Comparison of ENCODE assay signal across 9 cellular contexts in the genomic region with DNA sequence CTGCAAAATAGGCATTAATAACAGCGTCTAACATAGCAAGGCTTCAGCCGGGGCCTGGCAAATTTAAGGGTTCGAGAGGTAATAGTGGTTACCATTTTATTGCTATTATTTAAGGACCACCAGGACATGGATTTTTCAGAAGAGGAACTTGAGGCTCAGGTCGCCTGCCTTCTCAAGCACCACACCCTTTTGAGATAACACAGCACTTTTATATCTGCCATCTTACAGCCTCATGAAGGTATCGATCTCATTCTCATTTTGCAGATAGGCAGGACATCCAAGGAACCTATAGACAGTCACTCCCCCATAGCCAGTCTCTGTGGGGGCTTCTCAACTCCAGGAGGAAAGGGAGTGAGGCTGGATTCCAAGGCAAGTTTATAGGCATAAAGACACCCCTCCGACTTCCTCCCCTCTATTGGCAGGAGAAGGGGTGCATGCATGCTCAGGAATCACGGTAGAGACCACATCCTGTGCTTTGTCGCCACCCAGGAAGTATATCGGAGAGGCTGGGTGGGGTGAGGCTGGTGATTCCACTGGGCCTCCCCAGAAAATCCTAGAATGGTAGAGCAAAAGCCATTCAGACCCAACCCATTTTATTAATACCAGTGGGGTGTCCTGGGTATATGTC. TPM values are rescaled to one million over a fixed set of nuclear protein-coding genes. Genes with fewer than 3 reads are reported as not detected.
DNase-seq lines count a peak whose midpoint lies in the region; ATAC-seq, FAIRE-seq and TF ChIP-seq lines count a peak whose summit lies in the region.
"Had no signal": no experiment of that assay in that cellular context is flagged by ENCODE, and none has a peak within 500 bp of the region (broad histone marks: within the 10 kb centered on the region; RNA-seq: fewer than 3 reads in every experiment).

No MANE protein-coding gene starts in this region.

- CTCF ChIA-PET in activated B cell treated with CpG ODN at 0.5 μM for 24 hours (lab: Charles Lee) = interaction anchor here (0.7 to 13.6 kb wide), 8 partner anchors 9 to 103 kb away, joined by 3 to 128 read pairs (median 4); no protein-coding TSS in a partner anchor

- POLR2A ChIA-PET in activated B cell treated with CpG ODN at 0.5 μM for 24 hours (lab: Charles Lee) = interaction anchor here (0.5 to 9.1 kb wide), 14 partner anchors 9 to 739 kb away, joined by 3 to 92 read pairs (median 6); partner anchors contain the start of genes GM2A and TNIP1

- TF ChIP-seq CTCF in activated B cell treated with CpG ODN at 0.5 μM for 24 hours (IDR thresholded peaks at IDR 0.05) (no peak), epithelial cell of proximal tubule (conservative IDR thresholded peaks at IDR 0.05; ENCODE audit: low read depth, low read length) (no peak), omental fat pad (IDR thresholded peaks at IDR 0.05) (no peak)

- peak; percentile 43; the same call in 1 of the 2 replicates for TF ChIP-seq POLR2A in GM12891 (IDR thresholded peaks at IDR 0.05; ENCODE audit: low read depth, low read length)

- ATAC-seq in HG02885 (IDR thresholded peaks at IDR 0.05; ENCODE audit: poor library complexity, unreplicated experiment) (peak; percentile 32), activated B cell treated with CpG ODN at 0.5 μM for 24 hours (ENCODE audit: low read depth) (peak; percentile 31), omental fat pad (ENCODE audit: low FRiP score) (no peak)
- ATAC-seq: Panc1 had no signal

- H3K9me3 Mint-ChIP-seq in activated B cell treated with CpG ODN at 0.5 μM for 24 hours = no peaks in the 10 kb centered on the region

- no peaks in the 10 kb centered on the region for H3K27me3 Mint-ChIP-seq in activated B cell treated with CpG ODN at 0.5 μM for 24 hours

- H3K4me1 Mint-ChIP-seq in activated B cell treated with CpG ODN at 0.5 μM for 24 hours = peaks cover 92% of the 10 kb centered on the region

- DNase-seq in GM12891 (ENCODE audit: insufficient read length, low spot score) (no peak), activated B cell treated with CpG ODN at 0.5 μM for 24 hours (no peak), epithelial cell of proximal tubule (ENCODE audit: low read depth) (no peak), amygdala (lab: John Stamatoyannopoulos, UW) (no peak), ACHN (no peak), omental fat pad (ENCODE audit: low spot score) (no peak)
- peak; percentile 41 for DNase-seq in stimulated activated CD4-positive, alpha-beta T cell treated with anti-CD3 and anti-CD28 coated beads, Interleukin-2, amount 100 ng/mL, for 4 hours (ENCODE audit: low read depth)

- peak overlapping the region; percentile 91 for H3K4me3 Mint-ChIP-seq in activated B cell treated with CpG ODN at 0.5 μM for 24 hours

- peak; percentile 89 for FAIRE-seq in GM12891 (lab: Jason Lieb, UNC)

- peak overlapping the region; percentile 94 for H3K27ac Mint-ChIP-seq in activated B cell treated with CpG ODN at 0.5 μM for 24 hours

- peaks cover 21% of the 10 kb centered on the region for H3K36me3 Mint-ChIP-seq in activated B cell treated with CpG ODN at 0.5 μM for 24 hours (ENCODE audit: low read depth)

- in situ Hi-C loops in ACHN (cut with HindIII; ENCODE audit: low pct_ligation_motif_present, low pct_unique_long_range_greater_than_20kb, low sequenced_read_pairs) = no loop called here

- peak overlapping the region; percentile 9 for H3K4me3 ChIP-seq in epithelial cell of proximal tubule (ENCODE audit: low read depth, low read length)

- intact Hi-C loops in activated B cell treated with CpG ODN at 0.5 μM for 24 hours (cut with micrococcal nuclease) = loop anchor here (1.0 to 5.0 kb wide), 4 partner anchors 14 to 743 kb away; partner anchors contain the start of genes CD74 and RBM22

TF ChIP-seq in GM12891, 5 proteins besides CTCF, POLR2A, EP300 and RAD21:
- TF ChIP-seq PAX5 (IDR thresholded peaks at IDR 0.05; ENCODE audit: insufficient read depth, low read length, severe bottlenecking) (no peak), POLR2AphosphoS5 (IDR thresholded peaks at IDR 0.05; ENCODE audit: low read depth, low read length) (peak; percentile 44; the same call in 1 of the 2 replicates), TAF1 (IDR thresholded peaks at IDR 0.05; ENCODE audit: low read depth, low read length) (0 out of 2 replicates have a peak, but pooled peaks have one; percentile 48), POU2F2 (IDR thresholded peaks at IDR 0.05; ENCODE audit: low read depth, low read length) (no peak), SPI1 (IDR thresholded peaks at IDR 0.05; ENCODE audit: low read depth, low read length) (0 out of 2 replicates have a peak, but pooled peaks have one; percentile 29)
TF ChIP-seq in GM12891: peak in this region for 3.

RNA-seq across cellular contexts. Expression of gene ANXA6, which starts 2.3 kb away (rescaled TPM):
- polyA plus RNA-seq in GM12891 (2012; ENCODE audit: low read depth, missing spikeins) = 409 TPM
- 367 and 379 TPM in 2 replicates for total RNA-seq in activated B cell treated with CpG ODN at 0.5 μM for 24 hours
- total RNA-seq in epithelial cell of proximal tubule = 83.6 and 135 TPM in 2 replicates
- total RNA-seq in omental fat pad = 100 to 1,000 TPM; 216 to 505 (median 379) TPM
